12 cellular contexts compared by ENCODE assay signal in the genomic region with DNA sequence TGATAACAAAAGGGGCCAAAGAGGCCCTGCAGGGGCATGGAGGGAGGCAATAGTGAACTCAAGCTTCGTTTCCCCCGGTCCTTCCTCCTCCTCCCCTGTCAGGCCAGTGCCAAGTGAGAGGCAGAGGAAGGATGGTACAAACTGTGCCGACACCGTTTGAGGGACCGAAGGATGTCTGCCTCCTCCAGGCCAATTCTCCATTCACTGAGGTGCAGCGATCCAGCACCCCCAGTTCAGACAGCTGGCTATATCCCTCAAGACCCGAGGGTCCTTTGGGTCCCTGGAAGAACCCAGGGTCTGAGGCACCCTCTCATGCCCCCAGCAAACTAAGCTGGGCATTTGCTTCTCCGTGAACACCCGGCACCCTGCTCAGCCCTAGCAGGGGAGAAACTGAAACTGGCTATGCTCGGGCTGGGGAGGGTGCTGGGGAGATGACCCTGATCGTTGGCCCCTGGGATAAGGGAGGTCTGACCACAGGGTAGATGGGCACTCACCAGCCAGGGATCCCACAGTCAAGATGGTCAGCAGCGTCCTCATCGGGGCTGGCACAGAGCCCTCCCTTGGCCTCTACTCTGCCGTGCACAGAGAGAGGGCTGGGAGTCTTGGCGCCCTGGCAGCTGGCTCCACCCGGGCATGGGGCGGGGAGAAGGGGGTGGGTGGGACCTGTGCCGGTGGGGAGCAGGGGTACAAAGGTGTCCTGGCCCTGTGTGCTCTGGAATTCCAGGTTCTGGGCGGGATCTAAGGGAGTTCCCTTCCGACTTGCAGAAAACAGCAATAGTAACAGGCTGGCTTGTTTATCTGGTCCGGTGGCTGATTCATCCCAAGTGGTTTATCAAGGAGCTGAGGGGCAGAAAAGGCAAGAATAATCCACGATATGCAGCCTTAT. TPM values are rescaled to one million over a fixed set of nuclear protein-coding genes. Genes with fewer than 3 reads are reported as not detected.
DNase-seq lines count a peak whose midpoint lies in the region; ATAC-seq, FAIRE-seq and TF ChIP-seq lines count a peak whose summit lies in the region.
"Had no signal": no experiment of that assay in that cellular context is flagged by ENCODE, and none has a peak within 500 bp of the region (broad histone marks: within the 10 kb centered on the region; RNA-seq: fewer than 3 reads in every experiment).

Gene IL22RA1 (minus strand): TSS at position 595 of the 886 bp plus-strand sequence. CDS start 58 bp downstream, at position 537.

- ATAC-seq in lower lobe of right lung (peak; percentile 53 to 74), HG03520 (IDR thresholded peaks at IDR 0.05; ENCODE audit: unreplicated experiment) (no peak)
- ATAC-seq: activated CD8-positive, alpha-beta T cell treated with anti-CD3 and anti-CD28 coated beads, Interleukin-2, amount 10 ng/mL, durations not matched to agents 7 days and 5 days had no signal

- POLR2A ChIA-PET in activated CD4-positive, alpha-beta memory T cell treated with anti-CD3 and anti-CD28 coated beads, Interleukin-2, amount 10 ng/mL, durations not matched to agents 7 days and 5 days (lab: Charles Lee), result interaction anchor here (1.2 kb wide), 1 partner anchor 8 kb away, joined by 3 read pairs; no protein-coding TSS in a partner anchor

- no peaks in the 10 kb centered on the region for H3K9me3 ChIP-seq in lower lobe of right lung

- no peaks in the 10 kb centered on the region for H3K9me3 Mint-ChIP-seq in activated CD4-positive, alpha-beta memory T cell treated with anti-CD3 and anti-CD28 coated beads, Interleukin-2, amount 10 ng/mL, durations not matched to agents 7 days and 5 days

- intact Hi-C loops in lower lobe of right lung (cut with DNase I), result no loop called here

- H3K27me3 Mint-ChIP-seq in activated CD4-positive, alpha-beta memory T cell treated with anti-CD3 and anti-CD28 coated beads, Interleukin-2, amount 10 ng/mL, durations not matched to agents 7 days and 5 days, result peaks cover 8% of the 10 kb centered on the region

- H3K4me1 ChIP-seq in lower lobe of right lung, result no peaks in the 10 kb centered on the region

- CTCF ChIA-PET in activated CD4-positive, alpha-beta memory T cell treated with anti-CD3 and anti-CD28 coated beads, Interleukin-2, amount 10 ng/mL, durations not matched to agents 7 days and 5 days (lab: Charles Lee), result interaction anchor here (1.7 kb wide), 1 partner anchor 71 kb away, joined by 4 read pairs; no protein-coding TSS in a partner anchor

- no peak for TF ChIP-seq CTCF in bronchial epithelial cell (IDR thresholded peaks at IDR 0.05; ENCODE audit: insufficient read depth, low read length, severe bottlenecking)
- no peak for TF ChIP-seq CTCF in lower lobe of right lung (IDR thresholded peaks at IDR 0.05)

- H3K4me1 Mint-ChIP-seq in activated CD4-positive, alpha-beta memory T cell treated with anti-CD3 and anti-CD28 coated beads, Interleukin-2, amount 10 ng/mL, durations not matched to agents 7 days and 5 days, result peaks cover 5% of the 10 kb centered on the region

- H3K36me3 ChIP-seq in bronchial epithelial cell (ENCODE audit: control insufficient read depth, insufficient read depth, low read length) (no peaks in the 10 kb centered on the region), lower lobe of right lung (no peaks in the 10 kb centered on the region)

- H3K27me3 ChIP-seq in bronchial epithelial cell (ENCODE audit: control insufficient read depth, insufficient read depth, low read length) (no peaks in the 10 kb centered on the region), lower lobe of right lung (ENCODE audit: low read depth) (no peaks in the 10 kb centered on the region)

- H3K4me3 ChIP-seq in bronchial epithelial cell (ENCODE audit: low read depth, low read length) (peak within 1 kb of the TSS; percentile 56), lower lobe of right lung (peak within 1 kb of the TSS; percentile 55)

- FAIRE-seq in bronchial epithelial cell (lab: Jason Lieb, UNC), result no peak

- no peak within 1 kb of the TSS for H3K4me3 Mint-ChIP-seq in activated CD4-positive, alpha-beta memory T cell treated with anti-CD3 and anti-CD28 coated beads, Interleukin-2, amount 10 ng/mL, durations not matched to agents 7 days and 5 days
- H3K4me3 Mint-ChIP-seq: activated CD8-positive, alpha-beta T cell treated with anti-CD3 and anti-CD28 coated beads, Interleukin-2, amount 10 ng/mL, durations not matched to agents 7 days and 5 days had no signal

- H3K27ac ChIP-seq in lower lobe of right lung, result no peak within 1 kb of the TSS

- no peak within 1 kb of the TSS for H3K27ac Mint-ChIP-seq in activated CD4-positive, alpha-beta memory T cell treated with anti-CD3 and anti-CD28 coated beads, Interleukin-2, amount 10 ng/mL, durations not matched to agents 7 days and 5 days
- H3K27ac Mint-ChIP-seq: activated CD8-positive, alpha-beta T cell treated with anti-CD3 and anti-CD28 coated beads, Interleukin-2, amount 10 ng/mL, durations not matched to agents 7 days and 5 days had no signal

- H3K36me3 Mint-ChIP-seq in activated CD4-positive, alpha-beta memory T cell treated with anti-CD3 and anti-CD28 coated beads, Interleukin-2, amount 10 ng/mL, durations not matched to agents 7 days and 5 days (ENCODE audit: low read depth), result no peaks in the 10 kb centered on the region

- peak; percentile 31 for DNase-seq in 8988T
- peak; percentile 61 for DNase-seq in M059J (ENCODE audit: low read depth)
- peak; percentile 82 for DNase-seq in bronchial epithelial cell (ENCODE audit: low read depth)
- DNase-seq in lower lobe of right lung, result no peak
- no peak for DNase-seq in activated CD4-positive, alpha-beta memory T cell treated with anti-CD3 and anti-CD28 coated beads, Interleukin-2, amount 10 ng/mL, durations not matched to agents 7 days and 5 days
- no peak for DNase-seq in CD1c-positive myeloid dendritic cell (ENCODE audit: extremely low spot score)
- no peak for DNase-seq in activated CD4-positive, alpha-beta T cell treated with anti-CD3 and anti-CD28 coated beads, Interleukin-2, amount 50 U/mL, for 1 hour
- DNase-seq: activated CD8-positive, alpha-beta T cell treated with anti-CD3 and anti-CD28 coated beads, Interleukin-2, amount 10 ng/mL, durations not matched to agents 7 days and 5 days; effector CD4-positive, alpha-beta T cell had no signal

RNA-seq across cellular contexts. Expression of gene IL22RA1, which starts in this region (rescaled TPM):
- 1.3 and 1.9 TPM in 2 replicates for total RNA-seq in M059J (2014; rRNA removed; shearing (Covaris generic))
- total RNA-seq in bronchial epithelial cell (0.26 and 1.5 TPM in 2 replicates), lower lobe of right lung (0.83 TPM)
- not detected for total RNA-seq in activated CD4-positive, alpha-beta memory T cell treated with anti-CD3 and anti-CD28 coated beads, Interleukin-2, amount 10 ng/mL, durations not matched to agents 7 days and 5 days
- total RNA-seq: activated CD8-positive, alpha-beta T cell treated with anti-CD3 and anti-CD28 coated beads, Interleukin-2, amount 10 ng/mL, durations not matched to agents 7 days and 5 days; osteocyte; temporal lobe had no signal

Comparison
In these comparisons a context has a peak if more than half of its experiments do, and no peak if none do; other contexts are left out.
1. Peak in ATAC-seq and H3K4me3 ChIP-seq in lower lobe of right lung; RNA of the gene not detected or under 1 TPM.
2. DNase-seq: peak in 8988T (single experiment), M059J (single experiment) and bronchial epithelial cell (single experiment); none in lower lobe of right lung (single experiment), activated CD4-positive, alpha-beta memory T cell treated with anti-CD3 and anti-CD28 coated beads, Interleukin-2, amount 10 ng/mL, durations not matched to agents 7 days and 5 days (single experiment), CD1c-positive myeloid dendritic cell (single experiment) and activated CD4-positive, alpha-beta T cell treated with anti-CD3 and anti-CD28 coated beads, Interleukin-2, amount 50 U/mL, for 1 hour (single experiment).